Comparison of ENCODE assay signal across 23 cellular contexts in genomic region chr9:36443581-36443980, GRCh38. TPM values are rescaled to one million over a fixed set of nuclear protein-coding genes. Genes with fewer than 3 reads are reported as not detected.
A peak's percentile ranks its signal among the peaks of the same experiment; 100 is the strongest.
DNase-seq lines count a peak whose midpoint lies in the region; ATAC-seq and TF ChIP-seq lines count a peak whose summit lies in the region.
"Had no signal": no experiment of that assay in that cellular context is flagged by ENCODE, and none has a peak within 500 bp of the region (broad histone marks: within the 10 kb centered on the region; RNA-seq: fewer than 3 reads in every experiment).

No MANE protein-coding gene starts in this region.

- H4K91ac ChIP-seq in IMR-90 (ENCODE audit: insufficient read depth, low read depth, low read length) = no peak overlapping the region

- peaks cover 23 to 51% of the 10 kb centered on the region in 2 experiments; a peak in 3 of 4 replicates for H3K79me1 ChIP-seq in IMR-90 (ENCODE audit: low read depth in 1 of 2, low read length in 2 of 2)

- H2AK5ac ChIP-seq in IMR-90 (ENCODE audit: low read depth, low read length) = no peak overlapping the region

- H2AFZ ChIP-seq in IMR-90 (replicated peaks; ENCODE audit: low read length, poor library complexity) = no peak overlapping the region

- H3K36me3 Mint-ChIP-seq in central memory CD8-positive, alpha-beta T cell (ENCODE audit: insufficient read depth) = peaks cover 2% of the 10 kb centered on the region
- peaks cover 16% of the 10 kb centered on the region for H3K36me3 Mint-ChIP-seq in nephron progenitor cell (ENCODE audit: low read depth)

- TF ChIP-seq POLR2A in IMR-90 (IDR thresholded peaks at IDR 0.05; ENCODE audit: low read depth, low read length) (no peak), body of pancreas (IDR thresholded peaks at IDR 0.05) (no peak), spleen (IDR thresholded peaks at IDR 0.05) (no peak)

- H3K27me3 Mint-ChIP-seq in central memory CD8-positive, alpha-beta T cell = no peaks in the 10 kb centered on the region
- no peaks in the 10 kb centered on the region for H3K27me3 Mint-ChIP-seq in nephron progenitor cell (ENCODE audit: low read depth, poor library complexity)
- H3K27me3 Mint-ChIP-seq: activated naive CD4-positive, alpha-beta T cell treated with anti-CD3 and anti-CD28 coated beads, Interleukin-2, amount 50 U/mL, for 24 hours; activated T-cell treated with anti-CD3 and anti-CD28 coated beads, Interleukin-2, amount 50 U/mL, for 24 hours had no signal

- dilution Hi-C loops in IMR-90 (cut with HindIII; ENCODE audit: low sequenced_read_pairs, unreplicated experiment) = no loop called here

- CTCF ChIA-PET in IMR-90 (lab: Yijun Ruan, JAX) = interaction anchor here (0.5 to 2.2 kb wide), 2 partner anchors 35 to 36 kb away, joined by 4 to 9 read pairs; no protein-coding TSS in a partner anchor

- peak overlapping the region; percentile 87 for H3K27ac Mint-ChIP-seq in central memory CD8-positive, alpha-beta T cell (ENCODE audit: low read depth)
- peak overlapping the region; percentile 24 for H3K27ac Mint-ChIP-seq in nephron progenitor cell
- H3K27ac Mint-ChIP-seq: activated naive CD4-positive, alpha-beta T cell treated with anti-CD3 and anti-CD28 coated beads, Interleukin-2, amount 50 U/mL, for 24 hours; activated T-cell treated with anti-CD3 and anti-CD28 coated beads, Interleukin-2, amount 50 U/mL, for 24 hours; nephron had no signal

- no peak overlapping the region for H3K4me2 ChIP-seq in IMR-90 (ENCODE audit: low read depth, low read length)

- H3K27ac ChIP-seq in IMR-90 (ENCODE audit: insufficient read depth, low read length) = no peak overlapping the region
- H3K27ac ChIP-seq in body of pancreas = no peak overlapping the region
- H3K27ac ChIP-seq in right cardiac atrium (ENCODE audit: low read length) = no peak overlapping the region
- no peak overlapping the region for H3K27ac ChIP-seq in tibial artery
- H3K27ac ChIP-seq in spleen = no peak overlapping the region
- H3K27ac ChIP-seq: C4-2B, testis, WERI-Rb-1 had no signal

- intact Hi-C loops in IMR-90 (cut with micrococcal nuclease) (no loop called here), body of pancreas (cut with DNase I) (no loop called here), right cardiac atrium (cut with DNase I) (no loop called here), tibial artery (cut with DNase I; ENCODE audit: low total_unique reads) (no loop called here), spleen (cut with DNase I; ENCODE audit: low total_unique reads) (loop anchor here (10.0 kb wide), 1 partner anchor 51 kb away; no protein-coding TSS in a partner anchor)

- DNase-seq in GM03348 (ENCODE audit: low spot score) (peak; percentile 31), IMR-90 (peak; percentile 10), nephron progenitor cell (no peak), body of pancreas (no peak), right cardiac atrium (no peak), tibial artery (no peak), spleen (no peak)
- DNase-seq in central memory CD8-positive, alpha-beta T cell (ENCODE audit: low spot score in 2 of 2) = no peak
- DNase-seq: activated CD4-positive, alpha-beta T cell treated with anti-CD3 and anti-CD28 coated beads, Interleukin-2, amount 50 U/mL, for 48 hours; activated T-cell treated with anti-CD3 and anti-CD28 coated beads, Interleukin-2, amount 50 U/mL, for 24 hours; dermis blood vessel endothelial cell; DMS153; kidney glomerular epithelial cell; mesendoderm; NCI-H2081 treated with DMSO at 0.1 percent for 48 hours; NCI-H524 treated with DMSO at 0.1 percent for 48 hours; SIG-M5; testis; WERI-Rb-1 had no signal

- H2BK120ac ChIP-seq in IMR-90 (ENCODE audit: low read depth, low read length) = no peak overlapping the region

- no peak for ATAC-seq in IMR-90 (ENCODE audit: low read depth)
- no peak for ATAC-seq in central memory CD8-positive, alpha-beta T cell (replicated peaks; ENCODE audit: extremely low read depth, poor library complexity, severe bottlenecking)
- ATAC-seq in body of pancreas = no peak
- no peak for ATAC-seq in right cardiac atrium
- ATAC-seq: K562 had no signal

- H3K18ac ChIP-seq in IMR-90 (ENCODE audit: low read depth, low read length) = no peak overlapping the region

- no peak overlapping the region for H4K5ac ChIP-seq in IMR-90 (ENCODE audit: low read depth, low read length)

- no peak overlapping the region for H3K9ac ChIP-seq in IMR-90 (ENCODE audit: low read depth, low read length)

- in situ Hi-C loops in IMR-90 (cut with MboI; ENCODE audit: low sequenced_read_pairs) = no loop called here

- no peak overlapping the region for H3K14ac ChIP-seq in IMR-90 (replicated peaks; ENCODE audit: low read depth, low read length)

- no peak overlapping the region for H2BK20ac ChIP-seq in IMR-90 (ENCODE audit: low read depth, low read length)

- no TSS peak for BruUV-seq in IMR-90 (replicated peaks; lab: Mats Ljungman, UMichigan)

- TF ChIP-seq CTCF in IMR-90 (conservative IDR thresholded peaks at IDR 0.05; ENCODE audit: low read depth, low read length) (no peak), nephron progenitor cell (IDR thresholded peaks at IDR 0.05) (no peak), body of pancreas (IDR thresholded peaks at IDR 0.05) (no peak), tibial artery (IDR thresholded peaks at IDR 0.05) (no peak), spleen (IDR thresholded peaks at IDR 0.05 in 8 of 11, conservative IDR thresholded peaks at IDR 0.05 in 3 of 11) (no peak)

- peaks cover 57% of the 10 kb centered on the region for H3K4me1 Mint-ChIP-seq in central memory CD8-positive, alpha-beta T cell
- peaks cover 16% of the 10 kb centered on the region for H3K4me1 Mint-ChIP-seq in nephron progenitor cell
- H3K4me1 Mint-ChIP-seq: nephron had no signal

- H3K4me3 Mint-ChIP-seq in central memory CD8-positive, alpha-beta T cell = peak overlapping the region; percentile 30
- no peak overlapping the region for H3K4me3 Mint-ChIP-seq in nephron progenitor cell
- H3K4me3 Mint-ChIP-seq: activated naive CD4-positive, alpha-beta T cell treated with anti-CD3 and anti-CD28 coated beads, Interleukin-2, amount 50 U/mL, for 24 hours; activated T-cell treated with anti-CD3 and anti-CD28 coated beads, Interleukin-2, amount 50 U/mL, for 24 hours; nephron had no signal

- no peak for TF ChIP-seq RAD21 in IMR-90 (IDR thresholded peaks at IDR 0.05; ENCODE audit: low read length)

- H2AK9ac ChIP-seq in IMR-90 (replicated peaks; ENCODE audit: low read depth, low read length, poor library complexity) = no peak overlapping the region

- no peaks in the 10 kb centered on the region for H3K9me3 Mint-ChIP-seq in central memory CD8-positive, alpha-beta T cell
- peaks cover 3% of the 10 kb centered on the region for H3K9me3 Mint-ChIP-seq in nephron progenitor cell
- H3K9me3 Mint-ChIP-seq: activated naive CD4-positive, alpha-beta T cell treated with anti-CD3 and anti-CD28 coated beads, Interleukin-2, amount 50 U/mL, for 24 hours; activated T-cell treated with anti-CD3 and anti-CD28 coated beads, Interleukin-2, amount 50 U/mL, for 24 hours; nephron had no signal

- H2BK5ac ChIP-seq in IMR-90 (ENCODE audit: low read depth, low read length, poor library complexity, severe bottlenecking) = no peak overlapping the region

- H3K4me3 ChIP-seq in IMR-90 (ENCODE audit: insufficient read depth, low read depth, low read length) (no peak overlapping the region), body of pancreas (no peak overlapping the region), right cardiac atrium (ENCODE audit: low read length) (no peak overlapping the region), tibial artery (no peak overlapping the region), spleen (no peak overlapping the region)
- H3K4me3 ChIP-seq: K562, testis had no signal

- H4K8ac ChIP-seq in IMR-90 (ENCODE audit: low read depth in 2 of 2, low read length in 2 of 2) = no peak overlapping the region

- WGBS in IMR-90 (ENCODE audit: extremely low coverage in 2 of 2, insufficient read length in 1 of 2), 2 experiments = no CpG with 5 or more reads among the region's 4 CpGs
- WGBS in body of pancreas, 2 donors = 72 to 77% methylated on average over 4 of the region's 4 CpGs
- WGBS in right cardiac atrium = 77% methylated on average over 4 of the region's 4 CpGs
- 86 to 92% (median 90%) methylated on average over 4 of the region's 4 CpGs for WGBS in spleen, 5 donors

- H3K36me3 ChIP-seq in IMR-90 (ENCODE audit: control insufficient read depth, insufficient read depth, low read length) (no peaks in the 10 kb centered on the region), body of pancreas (replicated peaks in 1 of 2; ENCODE audit: insufficient read depth in 1 of 2, low read depth in 2 of 2) (no peaks in the 10 kb centered on the region), tibial artery (peaks cover 0 to 7% (median 0%) of the 10 kb centered on the region in 3 donors), spleen (peaks cover 0 to 4% (median 0%) of the 10 kb centered on the region in 6 donors)
- H3K36me3 ChIP-seq: WERI-Rb-1 had no signal

- no peak overlapping the region for H3K56ac ChIP-seq in IMR-90 (ENCODE audit: extremely low read depth, insufficient read depth, low read length)

- no peak overlapping the region for H3K23ac ChIP-seq in IMR-90 (ENCODE audit: low read depth, low read length)

- no peaks in the 10 kb centered on the region for H3K9me1 ChIP-seq in IMR-90 (ENCODE audit: insufficient read depth, low read length)

- peaks cover 17% of the 10 kb centered on the region; the same call in 1 of the 2 replicates for H4K20me1 ChIP-seq in IMR-90 (ENCODE audit: insufficient read depth, low read length)

- H3K9me3 ChIP-seq in IMR-90 (ENCODE audit: control insufficient read depth, insufficient read depth, low read length) (peaks cover 2% of the 10 kb centered on the region; the same call in 1 of the 2 replicates), body of pancreas (no peaks in the 10 kb centered on the region), right cardiac atrium (ENCODE audit: control insufficient read depth, low read length) (no peaks in the 10 kb centered on the region), tibial artery (no peaks in the 10 kb centered on the region), spleen (no peaks in the 10 kb centered on the region)
- H3K9me3 ChIP-seq: testis had no signal

- H3K4ac ChIP-seq in IMR-90 (ENCODE audit: low read depth, low read length) = no peak overlapping the region

- no peak overlapping the region for H2BK15ac ChIP-seq in IMR-90 (ENCODE audit: low read depth, low read length)

- POLR2A ChIA-PET in IMR-90 (lab: Charles Lee; ENCODE audit: unreplicated experiment) = no interaction called here

- H3K4me1 ChIP-seq in IMR-90 (ENCODE audit: control insufficient read depth, insufficient read depth, low read length) (peaks cover 2% of the 10 kb centered on the region; the same call in 1 of the 2 replicates), body of pancreas (peaks cover 18% of the 10 kb centered on the region), right cardiac atrium (ENCODE audit: control insufficient read depth, insufficient read depth, low read length) (peaks cover 7% of the 10 kb centered on the region), tibial artery (peaks cover 0 to 3% (median 0%) of the 10 kb centered on the region in 4 donors), spleen (peaks cover 0 to 77% (median 30%) of the 10 kb centered on the region in 6 donors)

- H3K27me3 ChIP-seq in IMR-90 (ENCODE audit: control insufficient read depth, insufficient read depth, low read length) (no peaks in the 10 kb centered on the region), body of pancreas (no peaks in the 10 kb centered on the region), right cardiac atrium (ENCODE audit: control insufficient read depth, insufficient read depth) (no peaks in the 10 kb centered on the region), tibial artery (no peaks in the 10 kb centered on the region), spleen (replicated peaks in 1 of 7) (no peaks in the 10 kb centered on the region)
- H3K27me3 ChIP-seq: testis had no signal

RNA-seq across cellular contexts. Expression of gene RNF38, which starts 43.5 kb away (rescaled TPM):
- total RNA-seq in IMR-90 (2012; rRNA removed) (8.8 and 11.9 TPM in 2 replicates), body of pancreas (10 to 100 TPM in 1 of 2 donors, 1 to 10 TPM in 1; 8.9 to 14.0 TPM), right cardiac atrium (10 to 100 TPM; 24.6 to 31.8 (median 28.1) TPM), spleen (10 to 100 TPM; 43.7 to 67.1 (median 48.5) TPM)
- polyA plus RNA-seq in IMR-90 (2012; rRNA removed) (11.2 and 13.9 TPM in 2 replicates), right cardiac atrium (8.8 TPM), spleen (10 to 100 TPM in 1 of 3 donors, 1 to 10 TPM in 2; 9.5 to 12.3 (median 9.7) TPM)
- polyA plus RNA-seq in IMR-90 (2012; cell fraction: cytosol; rRNA removed) = 2.2 and 6.6 TPM in 2 replicates
- 7.7 and 15.6 TPM in 2 replicates for polyA plus RNA-seq in IMR-90 (2012; cell fraction: nucleus; rRNA removed; ENCODE audit: low replicate concordance)

Comparison
In these comparisons a context has a peak if more than half of its experiments do, and no peak if none do; other contexts are left out.
1. DNase-seq: peak in GM03348 (single experiment) and IMR-90 (single experiment); none in central memory CD8-positive, alpha-beta T cell (0 of 2), nephron progenitor cell (single experiment), body of pancreas (0 of 4), right cardiac atrium (0 of 3), tibial artery (0 of 2) and spleen (single experiment).